Comparison of ENCODE assay signal across 1 cellular context in the genomic region with DNA sequence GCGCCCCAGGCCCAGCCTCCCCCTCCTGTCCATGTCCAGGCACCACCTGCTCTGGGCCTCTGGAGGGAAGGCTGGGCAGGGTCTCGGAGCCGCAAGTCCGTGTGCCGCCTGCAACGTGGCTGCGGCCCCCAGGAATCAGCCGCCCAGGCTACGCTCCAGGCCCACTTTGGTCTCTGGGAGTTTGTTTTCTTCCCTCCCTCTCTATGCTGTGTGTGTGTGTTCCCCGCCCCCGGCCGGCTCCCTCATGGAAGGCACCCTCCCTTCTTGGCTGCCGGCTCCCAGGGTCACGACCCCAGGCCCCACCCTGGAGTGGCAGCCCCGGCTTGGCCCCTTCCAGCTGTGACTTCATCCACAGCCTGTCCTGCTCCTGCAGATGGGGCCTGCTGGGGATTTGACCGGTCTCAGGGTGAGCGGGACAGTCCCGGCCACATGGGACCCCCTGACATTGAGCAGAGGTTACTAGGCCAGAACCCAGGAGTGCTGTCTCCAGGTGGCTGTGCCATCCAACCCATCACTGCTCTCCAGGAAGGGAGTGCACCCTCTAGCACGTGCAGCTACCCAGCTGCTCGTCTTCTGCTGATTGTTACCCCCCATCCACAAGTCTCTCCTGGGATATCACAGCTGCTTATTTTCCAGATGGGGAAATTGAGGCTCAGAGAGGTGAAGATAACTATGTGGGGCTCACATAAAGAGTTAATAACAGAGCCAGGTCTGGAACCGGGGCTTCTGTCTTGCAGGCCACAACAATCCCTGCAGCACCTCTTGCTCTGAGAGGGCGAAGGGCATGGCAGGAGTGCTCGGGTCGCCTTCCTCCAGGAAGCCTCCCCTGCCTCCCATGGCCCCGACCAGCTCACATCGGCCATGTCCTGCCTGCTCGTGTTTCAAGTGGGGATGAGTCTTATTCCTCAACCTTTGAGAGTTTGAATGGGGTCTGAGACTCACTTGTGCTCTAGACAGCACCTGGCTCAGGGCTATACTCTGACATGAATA.
TF ChIP-seq lines count a peak whose summit lies in the region.

No MANE protein-coding gene starts in this region.

TF ChIP-seq in HepG2, 621 proteins besides CTCF, POLR2A, EP300 and RAD21 (continued from another document and continues in another):
- TF ChIP-seq, protein P1, sequence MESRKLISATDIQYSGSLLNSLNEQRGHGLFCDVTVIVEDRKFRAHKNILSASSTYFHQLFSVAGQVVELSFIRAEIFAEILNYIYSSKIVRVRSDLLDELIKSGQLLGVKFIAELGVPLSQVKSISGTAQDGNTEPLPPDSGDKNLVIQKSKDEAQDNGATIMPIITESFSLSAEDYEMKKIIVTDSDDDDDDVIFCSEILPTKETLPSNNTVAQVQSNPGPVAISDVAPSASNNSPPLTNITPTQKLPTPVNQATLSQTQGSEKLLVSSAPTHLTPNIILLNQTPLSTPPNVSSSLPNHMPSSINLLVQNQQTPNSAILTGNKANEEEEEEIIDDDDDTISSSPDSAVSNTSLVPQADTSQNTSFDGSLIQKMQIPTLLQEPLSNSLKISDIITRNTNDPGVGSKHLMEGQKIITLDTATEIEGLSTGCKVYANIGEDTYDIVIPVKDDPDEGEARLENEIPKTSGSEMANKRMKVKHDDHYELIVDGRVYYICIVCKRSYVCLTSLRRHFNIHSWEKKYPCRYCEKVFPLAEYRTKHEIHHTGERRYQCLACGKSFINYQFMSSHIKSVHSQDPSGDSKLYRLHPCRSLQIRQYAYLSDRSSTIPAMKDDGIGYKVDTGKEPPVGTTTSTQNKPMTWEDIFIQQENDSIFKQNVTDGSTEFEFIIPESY (CRISPR knock-in tag; IDR thresholded peaks at IDR 0.05), result no peak
- TF ChIP-seq, protein P2, sequence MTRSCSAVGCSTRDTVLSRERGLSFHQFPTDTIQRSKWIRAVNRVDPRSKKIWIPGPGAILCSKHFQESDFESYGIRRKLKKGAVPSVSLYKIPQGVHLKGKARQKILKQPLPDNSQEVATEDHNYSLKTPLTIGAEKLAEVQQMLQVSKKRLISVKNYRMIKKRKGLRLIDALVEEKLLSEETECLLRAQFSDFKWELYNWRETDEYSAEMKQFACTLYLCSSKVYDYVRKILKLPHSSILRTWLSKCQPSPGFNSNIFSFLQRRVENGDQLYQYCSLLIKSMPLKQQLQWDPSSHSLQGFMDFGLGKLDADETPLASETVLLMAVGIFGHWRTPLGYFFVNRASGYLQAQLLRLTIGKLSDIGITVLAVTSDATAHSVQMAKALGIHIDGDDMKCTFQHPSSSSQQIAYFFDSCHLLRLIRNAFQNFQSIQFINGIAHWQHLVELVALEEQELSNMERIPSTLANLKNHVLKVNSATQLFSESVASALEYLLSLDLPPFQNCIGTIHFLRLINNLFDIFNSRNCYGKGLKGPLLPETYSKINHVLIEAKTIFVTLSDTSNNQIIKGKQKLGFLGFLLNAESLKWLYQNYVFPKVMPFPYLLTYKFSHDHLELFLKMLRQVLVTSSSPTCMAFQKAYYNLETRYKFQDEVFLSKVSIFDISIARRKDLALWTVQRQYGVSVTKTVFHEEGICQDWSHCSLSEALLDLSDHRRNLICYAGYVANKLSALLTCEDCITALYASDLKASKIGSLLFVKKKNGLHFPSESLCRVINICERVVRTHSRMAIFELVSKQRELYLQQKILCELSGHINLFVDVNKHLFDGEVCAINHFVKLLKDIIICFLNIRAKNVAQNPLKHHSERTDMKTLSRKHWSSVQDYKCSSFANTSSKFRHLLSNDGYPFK (CRISPR knock-in tag; IDR thresholded peaks at IDR 0.05; ENCODE audit: borderline replicate concordance), result peak; percentile 54; the same call in 1 of the 2 replicates
- TF ChIP-seq PLRG1 (conservative IDR thresholded peaks at IDR 0.05) (no peak), ZFP37 (CRISPR knock-in tag; IDR thresholded peaks at IDR 0.05; ENCODE audit: borderline replicate concordance) (no peak), KAT2B (IDR thresholded peaks at IDR 0.05; ENCODE audit: borderline replicate concordance, low read depth, low read length) (no peak), MAFK (conservative IDR thresholded peaks at IDR 0.05 in 1 of 2, IDR thresholded peaks at IDR 0.05 in 1 of 2; ENCODE audit: low read length in 2 of 2) (no peak), GTF3A (CRISPR knock-in tag; conservative IDR thresholded peaks at IDR 0.05) (no peak), ZFP62 (CRISPR knock-in tag; IDR thresholded peaks at IDR 0.05) (no peak), HDAC1 (CRISPR knock-in tag; IDR thresholded peaks at IDR 0.05) (no peak), ZNF205 (CRISPR knock-in tag; IDR thresholded peaks at IDR 0.05) (no peak), JARID2 (CRISPR knock-in tag; IDR thresholded peaks at IDR 0.05; ENCODE audit: insufficient replicate concordance) (no peak), FOXK2 (IDR thresholded peaks at IDR 0.05) (no peak), MYC (CRISPR knock-in tag; IDR thresholded peaks at IDR 0.05; ENCODE audit: borderline replicate concordance) (peak; percentile 49; the same call in 1 of the 2 replicates), POLR2AphosphoS5 (IDR thresholded peaks at IDR 0.05; ENCODE audit: low read depth, low read length) (no peak), SALL1 (CRISPR knock-in tag; IDR thresholded peaks at IDR 0.05) (no peak), ERF (CRISPR knock-in tag; IDR thresholded peaks at IDR 0.05) (no peak), ZFP36L2 (CRISPR knock-in tag; IDR thresholded peaks at IDR 0.05) (no peak), ZNF44 (CRISPR knock-in tag; IDR thresholded peaks at IDR 0.05) (no peak), TRIM24 (CRISPR knock-in tag; IDR thresholded peaks at IDR 0.05) (no peak), TAF1 (CRISPR knock-in tag; IDR thresholded peaks at IDR 0.05) (peak; percentile 44; the same call in 1 of the 2 replicates), ZNF841 (CRISPR knock-in tag; IDR thresholded peaks at IDR 0.05; ENCODE audit: borderline replicate concordance) (no peak)
- TF ChIP-seq, protein P3, sequence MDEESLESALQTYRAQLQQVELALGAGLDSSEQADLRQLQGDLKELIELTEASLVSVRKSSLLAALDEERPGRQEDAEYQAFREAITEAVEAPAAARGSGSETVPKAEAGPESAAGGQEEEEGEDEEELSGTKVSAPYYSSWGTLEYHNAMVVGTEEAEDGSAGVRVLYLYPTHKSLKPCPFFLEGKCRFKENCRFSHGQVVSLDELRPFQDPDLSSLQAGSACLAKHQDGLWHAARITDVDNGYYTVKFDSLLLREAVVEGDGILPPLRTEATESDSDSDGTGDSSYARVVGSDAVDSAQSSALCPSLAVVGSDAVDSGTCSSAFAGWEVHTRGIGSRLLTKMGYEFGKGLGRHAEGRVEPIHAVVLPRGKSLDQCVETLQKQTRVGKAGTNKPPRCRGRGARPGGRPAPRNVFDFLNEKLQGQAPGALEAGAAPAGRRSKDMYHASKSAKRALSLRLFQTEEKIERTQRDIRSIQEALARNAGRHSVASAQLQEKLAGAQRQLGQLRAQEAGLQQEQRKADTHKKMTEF (CRISPR knock-in tag; IDR thresholded peaks at IDR 0.05), result no peak
- TF ChIP-seq, protein P4, sequence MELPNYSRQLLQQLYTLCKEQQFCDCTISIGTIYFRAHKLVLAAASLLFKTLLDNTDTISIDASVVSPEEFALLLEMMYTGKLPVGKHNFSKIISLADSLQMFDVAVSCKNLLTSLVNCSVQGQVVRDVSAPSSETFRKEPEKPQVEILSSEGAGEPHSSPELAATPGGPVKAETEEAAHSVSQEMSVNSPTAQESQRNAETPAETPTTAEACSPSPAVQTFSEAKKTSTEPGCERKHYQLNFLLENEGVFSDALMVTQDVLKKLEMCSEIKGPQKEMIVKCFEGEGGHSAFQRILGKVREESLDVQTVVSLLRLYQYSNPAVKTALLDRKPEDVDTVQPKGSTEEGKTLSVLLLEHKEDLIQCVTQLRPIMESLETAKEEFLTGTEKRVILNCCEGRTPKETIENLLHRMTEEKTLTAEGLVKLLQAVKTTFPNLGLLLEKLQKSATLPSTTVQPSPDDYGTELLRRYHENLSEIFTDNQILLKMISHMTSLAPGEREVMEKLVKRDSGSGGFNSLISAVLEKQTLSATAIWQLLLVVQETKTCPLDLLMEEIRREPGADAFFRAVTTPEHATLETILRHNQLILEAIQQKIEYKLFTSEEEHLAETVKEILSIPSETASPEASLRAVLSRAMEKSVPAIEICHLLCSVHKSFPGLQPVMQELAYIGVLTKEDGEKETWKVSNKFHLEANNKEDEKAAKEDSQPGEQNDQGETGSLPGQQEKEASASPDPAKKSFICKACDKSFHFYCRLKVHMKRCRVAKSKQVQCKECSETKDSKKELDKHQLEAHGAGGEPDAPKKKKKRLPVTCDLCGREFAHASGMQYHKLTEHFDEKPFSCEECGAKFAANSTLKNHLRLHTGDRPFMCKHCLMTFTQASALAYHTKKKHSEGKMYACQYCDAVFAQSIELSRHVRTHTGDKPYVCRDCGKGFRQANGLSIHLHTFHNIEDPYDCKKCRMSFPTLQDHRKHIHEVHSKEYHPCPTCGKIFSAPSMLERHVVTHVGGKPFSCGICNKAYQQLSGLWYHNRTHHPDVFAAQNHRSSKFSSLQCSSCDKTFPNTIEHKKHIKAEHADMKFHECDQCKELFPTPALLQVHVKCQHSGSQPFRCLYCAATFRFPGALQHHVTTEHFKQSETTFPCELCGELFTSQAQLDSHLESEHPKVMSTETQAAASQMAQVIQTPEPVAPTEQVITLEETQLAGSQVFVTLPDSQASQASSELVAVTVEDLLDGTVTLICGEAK (IDR thresholded peaks at IDR 0.05), result no peak
- TF ChIP-seq, protein P4 (CRISPR knock-in tag; IDR thresholded peaks at IDR 0.05), result no peak
- TF ChIP-seq, protein P5, sequence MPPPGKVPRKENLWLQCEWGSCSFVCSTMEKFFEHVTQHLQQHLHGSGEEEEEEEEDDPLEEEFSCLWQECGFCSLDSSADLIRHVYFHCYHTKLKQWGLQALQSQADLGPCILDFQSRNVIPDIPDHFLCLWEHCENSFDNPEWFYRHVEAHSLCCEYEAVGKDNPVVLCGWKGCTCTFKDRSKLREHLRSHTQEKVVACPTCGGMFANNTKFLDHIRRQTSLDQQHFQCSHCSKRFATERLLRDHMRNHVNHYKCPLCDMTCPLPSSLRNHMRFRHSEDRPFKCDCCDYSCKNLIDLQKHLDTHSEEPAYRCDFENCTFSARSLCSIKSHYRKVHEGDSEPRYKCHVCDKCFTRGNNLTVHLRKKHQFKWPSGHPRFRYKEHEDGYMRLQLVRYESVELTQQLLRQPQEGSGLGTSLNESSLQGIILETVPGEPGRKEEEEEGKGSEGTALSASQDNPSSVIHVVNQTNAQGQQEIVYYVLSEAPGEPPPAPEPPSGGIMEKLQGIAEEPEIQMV (CRISPR knock-in tag; IDR thresholded peaks at IDR 0.05; ENCODE audit: low read depth), result no peak
- TF ChIP-seq, protein P6, sequence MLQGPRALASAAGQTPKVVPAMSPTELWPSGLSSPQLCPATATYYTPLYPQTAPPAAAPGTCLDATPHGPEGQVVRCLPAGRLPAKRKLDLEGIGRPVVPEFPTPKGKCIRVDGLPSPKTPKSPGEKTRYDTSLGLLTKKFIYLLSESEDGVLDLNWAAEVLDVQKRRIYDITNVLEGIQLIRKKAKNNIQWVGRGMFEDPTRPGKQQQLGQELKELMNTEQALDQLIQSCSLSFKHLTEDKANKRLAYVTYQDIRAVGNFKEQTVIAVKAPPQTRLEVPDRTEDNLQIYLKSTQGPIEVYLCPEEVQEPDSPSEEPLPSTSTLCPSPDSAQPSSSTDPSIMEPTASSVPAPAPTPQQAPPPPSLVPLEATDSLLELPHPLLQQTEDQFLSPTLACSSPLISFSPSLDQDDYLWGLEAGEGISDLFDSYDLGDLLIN (CRISPR knock-in tag; IDR thresholded peaks at IDR 0.05; ENCODE audit: borderline replicate concordance), result no peak
- TF ChIP-seq, protein P7, sequence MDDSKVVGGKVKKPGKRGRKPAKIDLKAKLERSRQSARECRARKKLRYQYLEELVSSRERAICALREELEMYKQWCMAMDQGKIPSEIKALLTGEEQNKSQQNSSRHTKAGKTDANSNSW (CRISPR knock-in tag; IDR thresholded peaks at IDR 0.05; ENCODE audit: borderline replicate concordance), result no peak
